Comparison of ENCODE assay signal across 19 cellular contexts in the genomic region with DNA sequence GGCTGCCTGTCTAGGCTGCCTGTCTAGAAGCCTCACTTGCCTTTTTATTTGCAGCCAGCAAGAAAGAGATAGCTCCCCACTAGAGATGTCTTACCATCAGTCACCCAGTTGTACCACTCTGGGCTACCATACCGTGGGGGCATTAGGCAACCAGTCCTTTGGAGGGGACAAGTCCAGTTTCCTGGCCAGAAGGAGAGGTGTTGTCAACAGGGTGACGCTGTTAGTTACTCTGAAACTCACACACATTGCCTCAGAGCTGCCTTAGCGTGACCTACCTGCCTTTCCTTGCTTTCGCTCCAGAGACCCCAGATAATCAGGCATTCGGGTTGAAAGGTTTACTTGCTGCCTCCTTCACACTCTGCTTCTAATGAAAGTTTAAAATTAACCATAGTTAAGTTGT.
DNase-seq lines count a peak whose midpoint lies in the region; ATAC-seq lines count a peak whose summit lies in the region.
"Had no signal": no experiment of that assay in that cellular context is flagged by ENCODE, and none has a peak within 500 bp of the region (broad histone marks: within the 10 kb centered on the region; RNA-seq: fewer than 3 reads in every experiment).

No MANE protein-coding gene starts in this region.

- H3K27ac ChIP-seq in KOPT-K1 (ENCODE audit: low read depth, low read length, poor library complexity, severe bottlenecking), result peak overlapping the region; percentile 98
- H3K27ac ChIP-seq: GM23248, hepatocyte had no signal

- no peaks in the 10 kb centered on the region for H3K9me3 ChIP-seq in KOPT-K1 (ENCODE audit: insufficient read depth, low read length, poor library complexity, severe bottlenecking)

- H3K36me3 Mint-ChIP-seq in activated CD4-positive, alpha-beta T cell treated with anti-CD3 and anti-CD28 coated beads, Interleukin-2, amount 10 ng/mL, durations not matched to agents 24 days and 14 days (ENCODE audit: low read depth), result peaks cover 41% of the 10 kb centered on the region
- H3K36me3 Mint-ChIP-seq in immature natural killer cell, result peaks cover 17 to 35% (median 31%) of the 10 kb centered on the region in 3 donors
- H3K36me3 Mint-ChIP-seq: WTC11 had no signal

- no peaks in the 10 kb centered on the region for H3K9me3 Mint-ChIP-seq in activated CD4-positive, alpha-beta T cell treated with anti-CD3 and anti-CD28 coated beads, Interleukin-2, amount 10 ng/mL, durations not matched to agents 24 days and 14 days
- no peaks in the 10 kb centered on the region for H3K9me3 Mint-ChIP-seq in immature natural killer cell
- H3K9me3 Mint-ChIP-seq in stimulated activated naive CD8-positive, alpha-beta T cell treated with anti-CD3 and anti-CD28 coated beads, Interleukin-15, amount 100 ng/mL, for 72 hours, result no peaks in the 10 kb centered on the region
- H3K9me3 Mint-ChIP-seq: nephron progenitor cell, WTC11 had no signal

- intact Hi-C loops in activated CD4-positive, alpha-beta T cell treated with anti-CD3 and anti-CD28 coated beads, Interleukin-2, amount 10 ng/mL, durations not matched to agents 24 days and 14 days (cut with micrococcal nuclease), result loop anchor here (10.0 kb wide), 1 partner anchor 872 kb away; a partner anchor contains a TSS

- H3K4me3 Mint-ChIP-seq in activated CD4-positive, alpha-beta T cell treated with anti-CD3 and anti-CD28 coated beads, Interleukin-2, amount 10 ng/mL, durations not matched to agents 24 days and 14 days, result no peak overlapping the region
- H3K4me3 Mint-ChIP-seq in immature natural killer cell, result no peak overlapping the region
- peak overlapping the region in 1 of 2 donors; percentile 90 for H3K4me3 Mint-ChIP-seq in stimulated activated naive CD8-positive, alpha-beta T cell treated with anti-CD3 and anti-CD28 coated beads, Interleukin-15, amount 100 ng/mL, for 72 hours
- H3K4me3 Mint-ChIP-seq: nephron progenitor cell, WTC11 had no signal

- DNase-seq in activated CD4-positive, alpha-beta T cell treated with anti-CD3 and anti-CD28 coated beads, Interleukin-2, amount 10 ng/mL, durations not matched to agents 24 days and 14 days, result no peak
- no peak for DNase-seq in activated CD4-positive, alpha-beta T cell treated with anti-CD3 and anti-CD28 coated beads, Interleukin-2, amount 50 U/mL, for 4 hours
- DNase-seq in immature natural killer cell (peak in 2 of 3 donors; percentile 41 to 46), H4 (ENCODE audit: low spot score) (no peak), UCSD-AML1 (lab: John Stamatoyannopoulos, UW; ENCODE audit: unreplicated experiment) (no peak)
- no peak for DNase-seq in stimulated activated naive CD8-positive, alpha-beta T cell treated with anti-CD3 and anti-CD28 coated beads, Interleukin-15, amount 100 ng/mL, for 72 hours
- DNase-seq in stimulated activated CD4-positive, alpha-beta T cell treated with anti-CD3 and anti-CD28 coated beads, Interleukin-1b, Interleukin-23, amount 100 ng/mL, for 48 hours, result no peak
- DNase-seq: 8988T, aorta, dermis blood vessel endothelial cell, GM23248, left colon, NCI-H524, nephron progenitor cell, SW 1271 had no signal

- no peaks in the 10 kb centered on the region for H3K27me3 Mint-ChIP-seq in activated CD4-positive, alpha-beta T cell treated with anti-CD3 and anti-CD28 coated beads, Interleukin-2, amount 10 ng/mL, durations not matched to agents 24 days and 14 days
- peaks cover 1 to 42% (median 21%) of the 10 kb centered on the region in 3 donors for H3K27me3 Mint-ChIP-seq in immature natural killer cell (ENCODE audit: low read depth in 3 of 3)
- no peaks in the 10 kb centered on the region for H3K27me3 Mint-ChIP-seq in stimulated activated naive CD8-positive, alpha-beta T cell treated with anti-CD3 and anti-CD28 coated beads, Interleukin-15, amount 100 ng/mL, for 72 hours

- H3K27ac Mint-ChIP-seq in activated CD4-positive, alpha-beta T cell treated with anti-CD3 and anti-CD28 coated beads, Interleukin-2, amount 10 ng/mL, durations not matched to agents 24 days and 14 days, result peak overlapping the region; percentile 94
- no peak overlapping the region for H3K27ac Mint-ChIP-seq in immature natural killer cell
- H3K27ac Mint-ChIP-seq in stimulated activated naive CD8-positive, alpha-beta T cell treated with anti-CD3 and anti-CD28 coated beads, Interleukin-15, amount 100 ng/mL, for 72 hours, result peak overlapping the region; percentile 55 to 98
- H3K27ac Mint-ChIP-seq: nephron progenitor cell, WTC11 had no signal

- H3K4me1 Mint-ChIP-seq in activated CD4-positive, alpha-beta T cell treated with anti-CD3 and anti-CD28 coated beads, Interleukin-2, amount 10 ng/mL, durations not matched to agents 24 days and 14 days, result peaks cover 59% of the 10 kb centered on the region
- H3K4me1 Mint-ChIP-seq in immature natural killer cell, result no peaks in the 10 kb centered on the region
- peaks cover 58% of the 10 kb centered on the region for H3K4me1 Mint-ChIP-seq in stimulated activated naive CD8-positive, alpha-beta T cell treated with anti-CD3 and anti-CD28 coated beads, Interleukin-15, amount 100 ng/mL, for 72 hours
- H3K4me1 Mint-ChIP-seq: nephron progenitor cell had no signal

- H3K36me3 ChIP-seq in KOPT-K1 (ENCODE audit: insufficient read depth, low read length), result peaks cover 72% of the 10 kb centered on the region

- ATAC-seq in stimulated activated naive CD8-positive, alpha-beta T cell treated with anti-CD3 and anti-CD28 coated beads, Interleukin-15, amount 100 ng/mL, for 72 hours, result peak; percentile 2
- ATAC-seq: left colon, Panc1, WTC11 had no signal

Comparison
In these comparisons a context has a peak if more than half of its experiments do, and no peak if none do; other contexts are left out.
1. DNase-seq: peak in immature natural killer cell (2 of 3); none in activated CD4-positive, alpha-beta T cell treated with anti-CD3 and anti-CD28 coated beads, Interleukin-2, amount 10 ng/mL, durations not matched to agents 24 days and 14 days (single experiment), activated CD4-positive, alpha-beta T cell treated with anti-CD3 and anti-CD28 coated beads, Interleukin-2, amount 50 U/mL, for 4 hours (0 of 2), stimulated activated naive CD8-positive, alpha-beta T cell treated with anti-CD3 and anti-CD28 coated beads, Interleukin-15, amount 100 ng/mL, for 72 hours (0 of 2), stimulated activated CD4-positive, alpha-beta T cell treated with anti-CD3 and anti-CD28 coated beads, Interleukin-1b, Interleukin-23, amount 100 ng/mL, for 48 hours (single experiment), H4 (single experiment) and UCSD-AML1 (single experiment).
2. H3K27ac Mint-ChIP-seq: peak in activated CD4-positive, alpha-beta T cell treated with anti-CD3 and anti-CD28 coated beads, Interleukin-2, amount 10 ng/mL, durations not matched to agents 24 days and 14 days (single experiment) and stimulated activated naive CD8-positive, alpha-beta T cell treated with anti-CD3 and anti-CD28 coated beads, Interleukin-15, amount 100 ng/mL, for 72 hours (2 of 2); none in immature natural killer cell (0 of 6).